14 cellular contexts compared by ENCODE assay signal in the genomic region with DNA sequence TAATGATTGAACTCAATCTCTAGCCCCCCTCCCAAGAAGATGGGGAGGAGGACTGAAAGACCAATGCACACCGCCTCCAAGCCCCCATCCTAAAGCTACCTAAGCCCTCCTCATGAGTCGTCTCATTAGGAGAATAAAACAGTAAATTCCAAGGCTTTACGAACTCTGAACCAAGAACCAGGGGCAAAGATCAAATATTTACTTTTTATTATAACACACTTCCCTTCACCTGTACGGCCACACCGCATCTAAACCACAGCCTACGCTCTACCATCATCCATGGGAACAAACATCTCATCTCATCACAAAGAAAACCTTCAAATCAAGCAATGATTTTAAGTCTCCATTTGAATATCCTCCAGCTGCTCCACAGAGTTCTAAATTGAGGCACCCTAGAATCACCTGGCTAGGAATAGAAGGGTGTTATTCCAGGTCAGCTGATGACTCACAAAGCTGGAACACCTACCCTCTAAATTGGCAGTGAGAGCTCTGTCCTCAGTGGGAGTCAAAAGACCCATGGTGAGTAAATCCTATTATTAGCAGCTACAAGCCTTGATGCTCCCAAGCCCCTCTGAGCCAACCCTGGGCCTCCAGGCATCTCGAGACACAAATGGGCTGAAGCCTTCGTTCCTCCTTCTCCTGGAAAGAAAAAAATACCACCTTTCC. TPM values are rescaled to one million over a fixed set of nuclear protein-coding genes. Genes with fewer than 3 reads are reported as not detected.
DNase-seq lines count a peak whose midpoint lies in the region; ATAC-seq and TF ChIP-seq lines count a peak whose summit lies in the region.
"Had no signal": no experiment of that assay in that cellular context is flagged by ENCODE, and none has a peak within 500 bp of the region (broad histone marks: within the 10 kb centered on the region; RNA-seq: fewer than 3 reads in every experiment).

No MANE protein-coding gene starts in this region.

- no peaks in the 10 kb centered on the region for H3K27me3 Mint-ChIP-seq in activated CD4-positive, alpha-beta T cell treated with anti-CD3 and anti-CD28 coated beads for 36 hours
- no peaks in the 10 kb centered on the region for H3K27me3 Mint-ChIP-seq in activated CD4-positive, alpha-beta T cell treated with anti-CD3 and anti-CD28 coated beads, Interleukin-2, amount 10 ng/mL, durations not matched to agents 7 days and 5 days
- no peaks in the 10 kb centered on the region for H3K27me3 Mint-ChIP-seq in activated CD4-positive, alpha-beta memory T cell treated with anti-CD3 and anti-CD28 coated beads, Interleukin-2, amount 10 ng/mL, durations not matched to agents 7 days and 5 days

- H3K36me3 Mint-ChIP-seq in activated CD4-positive, alpha-beta T cell treated with anti-CD3 and anti-CD28 coated beads for 36 hours (ENCODE audit: low read depth) = no peaks in the 10 kb centered on the region
- H3K36me3 Mint-ChIP-seq in activated CD4-positive, alpha-beta T cell treated with anti-CD3 and anti-CD28 coated beads, Interleukin-2, amount 10 ng/mL, durations not matched to agents 7 days and 5 days (ENCODE audit: low read depth) = no peaks in the 10 kb centered on the region
- H3K36me3 Mint-ChIP-seq in activated CD4-positive, alpha-beta memory T cell treated with anti-CD3 and anti-CD28 coated beads, Interleukin-2, amount 10 ng/mL, durations not matched to agents 7 days and 5 days (ENCODE audit: low read depth) = no peaks in the 10 kb centered on the region

- H3K4me3 ChIP-seq in fibroblast of the aortic adventitia (ENCODE audit: low read depth, low read length) (no peak overlapping the region), skeletal muscle satellite cell (ENCODE audit: low read length) (no peak overlapping the region)
- H3K4me3 ChIP-seq: stomach had no signal

- peaks cover 30% of the 10 kb centered on the region for H3K4me1 Mint-ChIP-seq in activated CD4-positive, alpha-beta T cell treated with anti-CD3 and anti-CD28 coated beads for 36 hours
- peaks cover 22% of the 10 kb centered on the region for H3K4me1 Mint-ChIP-seq in activated CD4-positive, alpha-beta T cell treated with anti-CD3 and anti-CD28 coated beads, Interleukin-2, amount 10 ng/mL, durations not matched to agents 7 days and 5 days
- peaks cover 30% of the 10 kb centered on the region for H3K4me1 Mint-ChIP-seq in activated CD4-positive, alpha-beta memory T cell treated with anti-CD3 and anti-CD28 coated beads, Interleukin-2, amount 10 ng/mL, durations not matched to agents 7 days and 5 days
- H3K4me1 Mint-ChIP-seq: nephron had no signal

- POLR2A ChIA-PET in activated CD4-positive, alpha-beta T cell treated with anti-CD3 and anti-CD28 coated beads for 36 hours (lab: Charles Lee) = interaction anchor here (0.6 to 2.2 kb wide), 3 partner anchors 98 to 141 kb away, joined by 3 to 11 read pairs (median 4); partner anchors contain the start of genes CLK1, NIF3L1 and PPIL3
- POLR2A ChIA-PET in activated CD4-positive, alpha-beta T cell treated with anti-CD3 and anti-CD28 coated beads, Interleukin-2, amount 10 ng/mL, durations not matched to agents 7 days and 5 days (lab: Charles Lee) = interaction anchor here (0.7 kb wide), 1 partner anchor 315 kb away, joined by 3 read pairs; no protein-coding TSS in a partner anchor
- POLR2A ChIA-PET in activated CD4-positive, alpha-beta memory T cell treated with anti-CD3 and anti-CD28 coated beads, Interleukin-2, amount 10 ng/mL, durations not matched to agents 7 days and 5 days (lab: Charles Lee) = interaction anchor here (1.0 to 1.9 kb wide), 3 partner anchors 45 to 98 kb away, joined by 3 to 9 read pairs (median 4); partner anchors contain the start of genes BZW1 and CLK1

- no peaks in the 10 kb centered on the region for H3K9me3 ChIP-seq in skeletal muscle satellite cell (replicated peaks; ENCODE audit: low read length)
- H3K9me3 ChIP-seq: stomach had no signal

- intact Hi-C loops in activated CD4-positive, alpha-beta T cell treated with anti-CD3 and anti-CD28 coated beads for 36 hours (cut with DNase I, micrococcal nuclease) = loop anchor here (1.0 to 2.0 kb wide), 6 partner anchors 32 to 97 kb away; partner anchors contain the start of gene BZW1 (in 2 of the 2)

- ATAC-seq in activated CD4-positive, alpha-beta T cell treated with anti-CD3 and anti-CD28 coated beads for 36 hours = no peak
- ATAC-seq in HG03342 (IDR thresholded peaks at IDR 0.05; ENCODE audit: unreplicated experiment) = no peak

- peak overlapping the region; percentile 54 for H3K9ac ChIP-seq in skeletal muscle satellite cell (ENCODE audit: low read depth, low read length)

- CTCF ChIA-PET in activated CD4-positive, alpha-beta T cell treated with anti-CD3 and anti-CD28 coated beads for 36 hours (lab: Charles Lee) = interaction anchor here (0.9 to 2.2 kb wide), 5 partner anchors 49 to 284 kb away, joined by 3 to 8 read pairs (median 4); no protein-coding TSS in a partner anchor
- CTCF ChIA-PET in activated CD4-positive, alpha-beta T cell treated with anti-CD3 and anti-CD28 coated beads, Interleukin-2, amount 10 ng/mL, durations not matched to agents 7 days and 5 days (lab: Charles Lee) = interaction anchor here (0.6 to 2.4 kb wide), 5 partner anchors 10 to 443 kb away, joined by 4 to 9 read pairs (median 6); no protein-coding TSS in a partner anchor
- CTCF ChIA-PET in activated CD4-positive, alpha-beta memory T cell treated with anti-CD3 and anti-CD28 coated beads, Interleukin-2, amount 10 ng/mL, durations not matched to agents 7 days and 5 days (lab: Charles Lee) = interaction anchor here (2.0 kb wide), 1 partner anchor 53 kb away, joined by 6 read pairs; no protein-coding TSS in a partner anchor

- no peaks in the 10 kb centered on the region for H3K9me3 Mint-ChIP-seq in activated CD4-positive, alpha-beta T cell treated with anti-CD3 and anti-CD28 coated beads for 36 hours (ENCODE audit: low read depth)
- H3K9me3 Mint-ChIP-seq in activated CD4-positive, alpha-beta T cell treated with anti-CD3 and anti-CD28 coated beads, Interleukin-2, amount 10 ng/mL, durations not matched to agents 7 days and 5 days = no peaks in the 10 kb centered on the region
- H3K9me3 Mint-ChIP-seq in activated CD4-positive, alpha-beta memory T cell treated with anti-CD3 and anti-CD28 coated beads, Interleukin-2, amount 10 ng/mL, durations not matched to agents 7 days and 5 days = no peaks in the 10 kb centered on the region
- H3K9me3 Mint-ChIP-seq: nephron had no signal

- peaks cover 36% of the 10 kb centered on the region for H3K4me1 ChIP-seq in skeletal muscle satellite cell (ENCODE audit: control insufficient read depth, insufficient read depth, low read length)

- peak overlapping the region; percentile 59 for H3K4me2 ChIP-seq in skeletal muscle satellite cell (ENCODE audit: low read length)

- no peaks in the 10 kb centered on the region for H3K27me3 ChIP-seq in skeletal muscle satellite cell (ENCODE audit: control insufficient read depth, insufficient read depth, low read length)
- H3K27me3 ChIP-seq: stomach had no signal

- H3K36me3 ChIP-seq in skeletal muscle satellite cell (ENCODE audit: insufficient read depth, low read length) = no peaks in the 10 kb centered on the region
- H3K36me3 ChIP-seq: stomach had no signal

- H3K4me3 Mint-ChIP-seq in activated CD4-positive, alpha-beta T cell treated with anti-CD3 and anti-CD28 coated beads for 36 hours = no peak overlapping the region
- no peak overlapping the region for H3K4me3 Mint-ChIP-seq in activated CD4-positive, alpha-beta T cell treated with anti-CD3 and anti-CD28 coated beads, Interleukin-2, amount 10 ng/mL, durations not matched to agents 7 days and 5 days
- H3K4me3 Mint-ChIP-seq in activated CD4-positive, alpha-beta memory T cell treated with anti-CD3 and anti-CD28 coated beads, Interleukin-2, amount 10 ng/mL, durations not matched to agents 7 days and 5 days = no peak overlapping the region
- H3K4me3 Mint-ChIP-seq: nephron had no signal

- H3K27ac Mint-ChIP-seq in activated CD4-positive, alpha-beta T cell treated with anti-CD3 and anti-CD28 coated beads for 36 hours = peak overlapping the region; percentile 82
- no peak overlapping the region for H3K27ac Mint-ChIP-seq in activated CD4-positive, alpha-beta T cell treated with anti-CD3 and anti-CD28 coated beads, Interleukin-2, amount 10 ng/mL, durations not matched to agents 7 days and 5 days
- peak overlapping the region; percentile 1 for H3K27ac Mint-ChIP-seq in activated CD4-positive, alpha-beta memory T cell treated with anti-CD3 and anti-CD28 coated beads, Interleukin-2, amount 10 ng/mL, durations not matched to agents 7 days and 5 days
- H3K27ac Mint-ChIP-seq: nephron had no signal

- no peak for DNase-seq in activated CD4-positive, alpha-beta T cell treated with anti-CD3 and anti-CD28 coated beads for 36 hours
- no peak for DNase-seq in activated CD4-positive, alpha-beta T cell treated with anti-CD3 and anti-CD28 coated beads, Interleukin-2, amount 10 ng/mL, durations not matched to agents 7 days and 5 days
- DNase-seq in activated CD4-positive, alpha-beta memory T cell treated with anti-CD3 and anti-CD28 coated beads, Interleukin-2, amount 10 ng/mL, durations not matched to agents 7 days and 5 days = no peak
- DNase-seq in fibroblast of the aortic adventitia (ENCODE audit: low read depth) (peak; percentile 47), NCI-H1048 (lab: John Stamatoyannopoulos, UW) (no peak), NCI-H128 (lab: John Stamatoyannopoulos, UW; ENCODE audit: unreplicated experiment) (no peak)
- DNase-seq: activated CD4-positive, alpha-beta T cell treated with anti-CD3 and anti-CD28 coated beads, Interleukin-2, amount 50 U/mL, for 4 hours; DMS 273 treated with DMSO at 0.1 percent for 48 hours; NCI-H1092 treated with DMSO at 0.1 percent for 48 hours; NCI-H748 treated with DMSO at 0.1 percent for 48 hours; stomach had no signal

- TF ChIP-seq CTCF in fibroblast of the aortic adventitia (IDR thresholded peaks at IDR 0.05; ENCODE audit: insufficient read depth, low read length) = no peak

RNA-seq across cellular contexts. Expression of gene BZW1, which starts 45.6 kb away (rescaled TPM):
- total RNA-seq in activated CD4-positive, alpha-beta T cell treated with anti-CD3 and anti-CD28 coated beads for 36 hours = 100 to 1,000 TPM; 413 to 474 TPM
- total RNA-seq in activated CD4-positive, alpha-beta T cell treated with anti-CD3 and anti-CD28 coated beads, Interleukin-2, amount 10 ng/mL, durations not matched to agents 7 days and 5 days = 100 to 1,000 TPM; 201 to 214 TPM
- total RNA-seq in activated CD4-positive, alpha-beta memory T cell treated with anti-CD3 and anti-CD28 coated beads, Interleukin-2, amount 10 ng/mL, durations not matched to agents 7 days and 5 days = 100 to 1,000 TPM; 266 to 272 TPM
- 931 and 1,135 TPM in 2 replicates for total RNA-seq in fibroblast of the aortic adventitia (ENCODE audit: low replicate concordance)
- 750 and 752 TPM in 2 replicates for total RNA-seq in skeletal muscle satellite cell (2012; rRNA removed)
